Comparison of ENCODE assay signal across 2 cellular contexts in the genomic region with DNA sequence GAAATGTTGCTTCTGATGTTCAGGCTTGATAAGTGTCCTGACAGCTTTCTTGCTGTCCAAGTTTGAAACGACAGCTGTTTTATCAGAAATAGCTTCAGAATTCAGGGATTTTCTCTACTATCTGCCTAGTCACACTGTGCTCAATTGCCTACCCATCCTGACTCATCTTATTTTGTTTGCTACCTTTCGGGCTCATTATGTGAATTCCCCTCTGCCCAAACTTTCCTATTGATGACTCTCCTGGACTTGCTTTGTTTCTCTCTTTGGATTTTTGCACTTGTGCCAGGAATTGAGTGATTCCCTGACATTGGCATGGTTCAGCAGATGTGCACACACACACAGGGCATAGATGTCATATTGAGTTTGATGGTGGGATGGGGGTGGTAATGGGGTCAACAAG.
TF ChIP-seq lines count a peak whose summit lies in the region.

No MANE protein-coding gene starts in this region.

TF ChIP-seq in GM23338, 12 proteins besides CTCF, POLR2A, EP300 and RAD21:
- no peak for TF ChIP-seq EZH2phosphoT487 (IDR thresholded peaks at IDR 0.05; ENCODE audit: unreplicated experiment)
TF ChIP-seq in GM23338: peak in this region for 0.

TF ChIP-seq in H1, 55 proteins besides CTCF, POLR2A, EP300 and RAD21:
- TF ChIP-seq BACH1 (IDR thresholded peaks at IDR 0.05; ENCODE audit: low read length), result peak; percentile 84
- TF ChIP-seq NANOG (IDR thresholded peaks at IDR 0.05; ENCODE audit: insufficient read depth, low read depth, low read length, poor library complexity, severe bottlenecking), result no peak
- TF ChIP-seq, protein P1, sequence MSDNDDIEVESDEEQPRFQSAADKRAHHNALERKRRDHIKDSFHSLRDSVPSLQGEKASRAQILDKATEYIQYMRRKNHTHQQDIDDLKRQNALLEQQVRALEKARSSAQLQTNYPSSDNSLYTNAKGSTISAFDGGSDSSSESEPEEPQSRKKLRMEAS (IDR thresholded peaks at IDR 0.05), result no peak
- TF ChIP-seq CREB1 (IDR thresholded peaks at IDR 0.05), result no peak
- TF ChIP-seq TCF12 (IDR thresholded peaks at IDR 0.05; ENCODE audit: low read depth, low read length), result no peak
- TF ChIP-seq MAFK (IDR thresholded peaks at IDR 0.05; ENCODE audit: low read depth, low read length), result peak; percentile 60
- no peak for TF ChIP-seq TBP (IDR thresholded peaks at IDR 0.05; ENCODE audit: low read depth, low read length)
- no peak for TF ChIP-seq SRF (IDR thresholded peaks at IDR 0.05; ENCODE audit: low read depth, low read length)
- TF ChIP-seq RFX5 (IDR thresholded peaks at IDR 0.05; ENCODE audit: borderline replicate concordance, low read depth, low read length), result no peak
- TF ChIP-seq ATF3 (IDR thresholded peaks at IDR 0.05; ENCODE audit: insufficient read depth, low read depth, low read length), result no peak
- no peak for TF ChIP-seq RBBP5 (IDR thresholded peaks at IDR 0.05; ENCODE audit: borderline replicate concordance, low read depth, low read length)
- TF ChIP-seq TEAD4 (IDR thresholded peaks at IDR 0.05; ENCODE audit: low read depth, low read length), result no peak
